ENCODE assay signal across 8 cellular contexts in genomic region chr3:197664423-197665141, GRCh38.
A peak's percentile ranks its signal among the peaks of the same experiment; 100 is the strongest.
DNase-seq lines count a peak whose midpoint lies in the region; ATAC-seq and TF ChIP-seq lines count a peak whose summit lies in the region.
"Not testable (repeated sequence)": the region's sequence is repeated elsewhere in the genome, so short reads cannot be mapped to it uniquely, and the experiment has no call there.

No MANE protein-coding gene starts in this region.

- H3K27me3 Mint-ChIP-seq in neural progenitor cell (ENCODE audit: insufficient read depth, low read depth); stimulated activated naive CD8-positive, alpha-beta T cell treated with anti-CD3 and anti-CD28 coated beads, Interleukin-15, Interleukin-2, amounts not matched to agents 100 ng/mL and 50 ng/mL, for 24 hours: not testable (repeated sequence)

- H3K36me3 ChIP-seq in SJCRH30, neural progenitor cell: not testable (repeated sequence)

- not testable (repeated sequence) for H3K9me3 Mint-ChIP-seq in neural progenitor cell; stimulated activated naive CD8-positive, alpha-beta T cell treated with anti-CD3 and anti-CD28 coated beads, Interleukin-15, Interleukin-2, amounts not matched to agents 100 ng/mL and 50 ng/mL, for 24 hours

- not testable (repeated sequence) for H3K4me1 Mint-ChIP-seq in neural progenitor cell; stimulated activated naive CD8-positive, alpha-beta T cell treated with anti-CD3 and anti-CD28 coated beads, Interleukin-15, Interleukin-2, amounts not matched to agents 100 ng/mL and 50 ng/mL, for 24 hours (ENCODE audit: low read depth)

- H3K4me3 ChIP-seq in GM08714 (ENCODE audit: low read length) = peak overlapping the region; percentile 40; the same call in 1 of the 2 replicates
- H3K4me3 ChIP-seq in SJCRH30 = peak overlapping the region; percentile 48
- peak overlapping the region; percentile 36 for H3K4me3 ChIP-seq in fibroblast of villous mesenchyme (ENCODE audit: low read depth, low read length)
- peak overlapping the region; percentile 44 for H3K4me3 ChIP-seq in neural progenitor cell

- peak overlapping the region; percentile 72 for H3K4me2 ChIP-seq in neural progenitor cell

- H3K79me2 ChIP-seq in neural progenitor cell (ENCODE audit: low read depth) = not testable (repeated sequence)

- not testable (repeated sequence) for TF ChIP-seq CTCF in fibroblast of villous mesenchyme (IDR thresholded peaks at IDR 0.05; ENCODE audit: insufficient read depth, low read depth, low read length); neural progenitor cell (IDR thresholded peaks at IDR 0.05)

- not testable (repeated sequence) for H3K4me3 Mint-ChIP-seq in neural progenitor cell
- H3K4me3 Mint-ChIP-seq in stimulated activated naive CD8-positive, alpha-beta T cell treated with anti-CD3 and anti-CD28 coated beads, Interleukin-15, Interleukin-2, amounts not matched to agents 100 ng/mL and 50 ng/mL, for 24 hours = peak overlapping the region; percentile 56

- H3K9ac ChIP-seq in neural progenitor cell = not testable (repeated sequence)

- H3K27ac Mint-ChIP-seq in neural progenitor cell; stimulated activated naive CD8-positive, alpha-beta T cell treated with anti-CD3 and anti-CD28 coated beads, Interleukin-15, Interleukin-2, amounts not matched to agents 100 ng/mL and 50 ng/mL, for 24 hours: not testable (repeated sequence)

- not testable (repeated sequence) for H4K20me1 ChIP-seq in neural progenitor cell (ENCODE audit: low read depth)

- H3K27ac ChIP-seq in SJCRH30, neural progenitor cell: not testable (repeated sequence)

- not testable (repeated sequence) for H3K4me1 ChIP-seq in SJCRH30, neural progenitor cell

- not testable (repeated sequence) for H3K27me3 ChIP-seq in SJCRH30, neural progenitor cell

- not testable (repeated sequence) for H2AFZ ChIP-seq in neural progenitor cell (replicated peaks)

- H3K36me3 Mint-ChIP-seq in neural progenitor cell; stimulated activated naive CD8-positive, alpha-beta T cell treated with anti-CD3 and anti-CD28 coated beads, Interleukin-15, Interleukin-2, amounts not matched to agents 100 ng/mL and 50 ng/mL, for 24 hours (ENCODE audit: low read depth): not testable (repeated sequence)

- H3F3A ChIP-seq in neural progenitor cell (ENCODE audit: low read depth) = not testable (repeated sequence)

- not testable (repeated sequence) for H3K9me3 ChIP-seq in SJCRH30 (replicated peaks); neural progenitor cell (ENCODE audit: low read depth)

- peak in 1 of 2 experiments; percentile 23 for DNase-seq in SJCRH30
- DNase-seq in activated naive CD4-positive, alpha-beta T cell treated with anti-CD3 and anti-CD28 coated beads, Interleukin-2, amount 50 U/mL, for 16 hours = peak; percentile 36
- DNase-seq in fibroblast of villous mesenchyme (ENCODE audit: low read depth); neural progenitor cell (ENCODE audit: low spot score): not testable (repeated sequence)

- ATAC-seq in GM21526 (IDR thresholded peaks at IDR 0.05; ENCODE audit: low FRiP score, unreplicated experiment) (peak; percentile 36), HG03108 (IDR thresholded peaks at IDR 0.05; ENCODE audit: unreplicated experiment) (peak; percentile 23)
